2 cellular contexts compared by ENCODE assay signal in the genomic region with DNA sequence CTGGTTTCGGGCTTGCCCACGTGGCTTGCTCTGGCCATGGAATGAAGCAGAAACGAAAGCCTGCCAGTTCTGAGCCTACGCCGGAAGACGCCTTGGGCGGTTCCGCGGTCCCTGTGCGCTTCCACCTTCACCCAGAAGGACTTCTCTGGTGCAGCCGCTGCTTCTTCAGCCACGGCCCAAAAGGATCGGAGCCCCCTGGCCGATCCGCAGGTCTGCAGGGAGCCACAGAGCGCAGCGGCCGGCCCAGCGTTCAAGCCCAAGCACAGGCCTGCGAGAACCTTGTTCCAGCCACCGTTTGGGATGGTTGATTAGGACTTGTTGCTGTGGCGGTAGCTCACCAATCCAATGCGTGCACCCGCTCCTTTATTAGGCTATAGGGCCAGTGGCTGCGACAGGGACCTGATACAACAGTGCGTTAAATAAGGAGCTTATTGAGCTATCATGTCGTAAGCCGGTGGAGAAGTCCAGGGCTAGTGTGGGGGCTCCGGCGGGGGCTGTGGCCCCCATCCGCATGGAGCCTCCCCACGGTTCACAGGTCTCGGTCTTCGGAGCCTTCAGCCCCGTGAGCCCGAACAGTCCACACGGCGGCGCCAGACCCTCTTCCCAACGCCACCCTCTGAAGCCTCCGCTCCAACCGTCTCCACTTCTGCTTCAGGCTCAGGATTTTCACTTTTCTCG.
TF ChIP-seq lines count a peak whose summit lies in the region.

No MANE protein-coding gene starts in this region.

TF ChIP-seq in A549, 52 proteins besides CTCF, POLR2A, EP300 and RAD21 (continued from another document):
- no peak for TF ChIP-seq MAX (IDR thresholded peaks at IDR 0.05)
- TF ChIP-seq FOXS1 (CRISPR knock-in tag; IDR thresholded peaks at IDR 0.05) = no peak
- TF ChIP-seq RARB (CRISPR knock-in tag; IDR thresholded peaks at IDR 0.05) = no peak
- TF ChIP-seq, protein P1, sequence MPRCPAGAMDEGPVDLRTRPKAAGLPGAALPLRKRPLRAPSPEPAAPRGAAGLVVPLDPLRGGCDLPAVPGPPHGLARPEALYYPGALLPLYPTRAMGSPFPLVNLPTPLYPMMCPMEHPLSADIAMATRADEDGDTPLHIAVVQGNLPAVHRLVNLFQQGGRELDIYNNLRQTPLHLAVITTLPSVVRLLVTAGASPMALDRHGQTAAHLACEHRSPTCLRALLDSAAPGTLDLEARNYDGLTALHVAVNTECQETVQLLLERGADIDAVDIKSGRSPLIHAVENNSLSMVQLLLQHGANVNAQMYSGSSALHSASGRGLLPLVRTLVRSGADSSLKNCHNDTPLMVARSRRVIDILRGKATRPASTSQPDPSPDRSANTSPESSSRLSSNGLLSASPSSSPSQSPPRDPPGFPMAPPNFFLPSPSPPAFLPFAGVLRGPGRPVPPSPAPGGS (IDR thresholded peaks at IDR 0.05) = no peak
- TF ChIP-seq CBX2 (IDR thresholded peaks at IDR 0.05; ENCODE audit: borderline replicate concordance, low read depth) = no peak
- TF ChIP-seq JUNB (IDR thresholded peaks at IDR 0.05) = no peak
- no peak for TF ChIP-seq CBX8 (IDR thresholded peaks at IDR 0.05)
- no peak for TF ChIP-seq RFX5 (IDR thresholded peaks at IDR 0.05)
- TF ChIP-seq MAFK (IDR thresholded peaks at IDR 0.05; ENCODE audit: partially characterized antibody) = no peak
- TF ChIP-seq CHD2 (IDR thresholded peaks at IDR 0.05; ENCODE audit: low read length, partially characterized antibody) = no peak
- TF ChIP-seq SREBF2 (IDR thresholded peaks at IDR 0.05) = no peak
- TF ChIP-seq EHF (CRISPR knock-in tag; IDR thresholded peaks at IDR 0.05) = no peak
- TF ChIP-seq HEYL (CRISPR knock-in tag; IDR thresholded peaks at IDR 0.05) = no peak

TF ChIP-seq in GM23338, 12 proteins besides CTCF, POLR2A, EP300 and RAD21 (continued from another document):
- TF ChIP-seq, protein P2, sequence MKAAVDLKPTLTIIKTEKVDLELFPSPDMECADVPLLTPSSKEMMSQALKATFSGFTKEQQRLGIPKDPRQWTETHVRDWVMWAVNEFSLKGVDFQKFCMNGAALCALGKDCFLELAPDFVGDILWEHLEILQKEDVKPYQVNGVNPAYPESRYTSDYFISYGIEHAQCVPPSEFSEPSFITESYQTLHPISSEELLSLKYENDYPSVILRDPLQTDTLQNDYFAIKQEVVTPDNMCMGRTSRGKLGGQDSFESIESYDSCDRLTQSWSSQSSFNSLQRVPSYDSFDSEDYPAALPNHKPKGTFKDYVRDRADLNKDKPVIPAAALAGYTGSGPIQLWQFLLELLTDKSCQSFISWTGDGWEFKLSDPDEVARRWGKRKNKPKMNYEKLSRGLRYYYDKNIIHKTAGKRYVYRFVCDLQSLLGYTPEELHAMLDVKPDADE (IDR thresholded peaks at IDR 0.05) = no peak; the same call in 1 of the 2 replicates
- no peak for TF ChIP-seq POLR2AphosphoS5 (IDR thresholded peaks at IDR 0.05; ENCODE audit: low read depth)
- TF ChIP-seq CREB1 (CRISPR knock-in tag; IDR thresholded peaks at IDR 0.05; ENCODE audit: low read depth) = no peak
